In genomic region chr13:76292726-76293125, GRCh38 we compare ENCODE assay signal across 15 cellular contexts.
"Had no signal": no experiment of that assay in that cellular context is flagged by ENCODE, and none has a peak within 500 bp of the region (broad histone marks: within the 10 kb centered on the region; RNA-seq: fewer than 3 reads in every experiment).

No MANE protein-coding gene starts in this region.

- H3K4me1 Mint-ChIP-seq: activated CD4-positive, alpha-beta memory T cell treated with anti-CD3 and anti-CD28 coated beads, Interleukin-2, amount 10 ng/mL, durations not matched to agents 7 days and 5 days; activated naive CD8-positive, alpha-beta T cell treated with anti-CD3 and anti-CD28 coated beads, Interleukin-2, amount 10 ng/mL, durations not matched to agents 7 days and 5 days; activated T-helper 17 cell treated with anti-CD3 and anti-CD28 coated beads, Interleukin-2, amount 50 U/mL, for 72 hours; endodermal cell had no signal

- H3K36me3 Mint-ChIP-seq: activated naive CD8-positive, alpha-beta T cell treated with anti-CD3 and anti-CD28 coated beads, Interleukin-2, amount 10 ng/mL, durations not matched to agents 7 days and 5 days had no signal

- H3K36me3 ChIP-seq: tibial artery had no signal

- H3K27ac Mint-ChIP-seq: activated CD4-positive, alpha-beta memory T cell treated with anti-CD3 and anti-CD28 coated beads, Interleukin-2, amount 10 ng/mL, durations not matched to agents 7 days and 5 days; activated naive CD8-positive, alpha-beta T cell treated with anti-CD3 and anti-CD28 coated beads, Interleukin-2, amount 10 ng/mL, durations not matched to agents 7 days and 5 days; activated T-helper 17 cell treated with anti-CD3 and anti-CD28 coated beads, Interleukin-2, amount 50 U/mL, for 72 hours; endodermal cell; nephron had no signal

- H3K9me3 Mint-ChIP-seq: activated CD4-positive, alpha-beta memory T cell treated with anti-CD3 and anti-CD28 coated beads, Interleukin-2, amount 10 ng/mL, durations not matched to agents 7 days and 5 days; activated T-helper 17 cell treated with anti-CD3 and anti-CD28 coated beads, Interleukin-2, amount 50 U/mL, for 72 hours had no signal

- H3K4me3 ChIP-seq: tibial artery had no signal

- H3K9me3 ChIP-seq: tibial artery had no signal

- H3K27me3 ChIP-seq: tibial artery had no signal

- H3K4me3 Mint-ChIP-seq: activated CD4-positive, alpha-beta memory T cell treated with anti-CD3 and anti-CD28 coated beads, Interleukin-2, amount 10 ng/mL, durations not matched to agents 7 days and 5 days; activated naive CD8-positive, alpha-beta T cell treated with anti-CD3 and anti-CD28 coated beads, Interleukin-2, amount 10 ng/mL, durations not matched to agents 7 days and 5 days; activated T-helper 17 cell treated with anti-CD3 and anti-CD28 coated beads, Interleukin-2, amount 50 U/mL, for 72 hours; endodermal cell; nephron had no signal

- H3K27me3 Mint-ChIP-seq: activated CD4-positive, alpha-beta memory T cell treated with anti-CD3 and anti-CD28 coated beads, Interleukin-2, amount 10 ng/mL, durations not matched to agents 7 days and 5 days; activated naive CD8-positive, alpha-beta T cell treated with anti-CD3 and anti-CD28 coated beads, Interleukin-2, amount 10 ng/mL, durations not matched to agents 7 days and 5 days; activated T-helper 17 cell treated with anti-CD3 and anti-CD28 coated beads, Interleukin-2, amount 50 U/mL, for 72 hours had no signal

- DNase-seq: activated CD4-positive, alpha-beta memory T cell treated with anti-CD3 and anti-CD28 coated beads, Interleukin-2, amount 10 ng/mL, durations not matched to agents 7 days and 5 days; activated CD4-positive, alpha-beta T cell treated with anti-CD3 and anti-CD28 coated beads for 48 hours; activated CD4-positive, CD25-positive, alpha-beta regulatory T cell; activated naive CD4-positive, alpha-beta T cell treated with Interleukin-2 at 50 U/mL for 16 hours; activated naive CD8-positive, alpha-beta T cell treated with anti-CD3 and anti-CD28 coated beads, Interleukin-2, amount 10 ng/mL, durations not matched to agents 7 days and 5 days; activated T-cell treated with anti-CD3 and anti-CD28 coated beads, Interleukin-2, amount 50 U/mL, for 1 hour; endodermal cell; retina; stimulated activated naive CD8-positive, alpha-beta T cell treated with anti-CD3 and anti-CD28 coated beads, Interleukin-15, Interleukin-2, amounts not matched to agents 100 U/mL and 50 U/mL, for 24 hours; substantia nigra; T-helper 1 cell; T-helper 9 cell; tibial artery had no signal
